Comparison of ENCODE assay signal across 22 cellular contexts in genomic region chr6:160085713-160086505, GRCh38. TPM values are rescaled to one million over a fixed set of nuclear protein-coding genes. Genes with fewer than 3 reads are reported as not detected.
DNase-seq lines count a peak whose midpoint lies in the region; TF ChIP-seq lines count a peak whose summit lies in the region.
"Had no signal": no experiment of that assay in that cellular context is flagged by ENCODE, and none has a peak within 500 bp of the region (broad histone marks: within the 10 kb centered on the region; RNA-seq: fewer than 3 reads in every experiment).

No MANE protein-coding gene starts in this region.

- peak overlapping the region; percentile 46 for H3K27ac ChIP-seq in VCaP
- peak overlapping the region; percentile 82 for H3K27ac ChIP-seq in liver (ENCODE audit: low read depth in 1 of 2, low read length in 2 of 2)
- H3K27ac ChIP-seq: cardiac muscle cell, KMS-11, thyroid gland had no signal

- no peak for TF ChIP-seq POLR2A in NB4 (IDR thresholded peaks at IDR 0.05; ENCODE audit: extremely low read depth, insufficient read length)

- WGBS in liver, result 92% methylated on average over 15 of the region's 15 CpGs

- no peak for TF ChIP-seq RAD21 in liver (IDR thresholded peaks at IDR 0.05)

- no peak overlapping the region for H3K9ac ChIP-seq in liver (ENCODE audit: low read depth in 1 of 2, low read length in 2 of 2)
- H3K9ac ChIP-seq: KMS-11 had no signal

- peaks cover 6 to 27% (median 15%) of the 10 kb centered on the region in 4 donors for H3K4me1 ChIP-seq in liver (ENCODE audit: control insufficient read depth in 4 of 4, insufficient read depth in 4 of 4, low read length in 3 of 4)
- H3K4me1 ChIP-seq: thyroid gland had no signal

- intact Hi-C loops in posterior vena cava (cut with DNase I), result loop anchor here (5.0 to 10.0 kb wide), 2 partner anchors 369 to 371 kb away; no protein-coding TSS in a partner anchor

- peak; percentile 25 for DNase-seq in NB4 (ENCODE audit: low read depth)
- peak; percentile 76 for DNase-seq in posterior vena cava (ENCODE audit: low spot score)
- no peak for DNase-seq in GM10266 (ENCODE audit: extremely low spot score)
- DNase-seq in DMS 273 treated with DMSO at 0.1 percent for 48 hours (lab: John Stamatoyannopoulos, UW), result no peak
- DNase-seq in NCI-H1930 (lab: John Stamatoyannopoulos, UW), result no peak
- DNase-seq: activated CD8-positive, alpha-beta memory T cell treated with anti-CD3 and anti-CD28 coated beads for 24 hours; activated effector memory CD4-positive, alpha-beta T cell treated with anti-CD3 and anti-CD28 coated beads, Interleukin-2, amount 50 U/mL, for 16 hours; AML-193; amygdala; Calu3; dermis blood vessel endothelial cell; foreskin melanocyte; kidney; NCI-H2107; NCI-H510A treated with DMSO at 0.1 percent for 48 hours; retina; thyroid gland had no signal

- TF ChIP-seq CTCF in NB4 (IDR thresholded peaks at IDR 0.05; ENCODE audit: low read depth, low read length), result no peak
- TF ChIP-seq CTCF in VCaP (conservative IDR thresholded peaks at IDR 0.05), result no peak
- no peak for TF ChIP-seq CTCF in liver (IDR thresholded peaks at IDR 0.05; ENCODE audit: low read depth, low read length, missing input control)
- TF ChIP-seq CTCF in GM10266 (IDR thresholded peaks at IDR 0.05; ENCODE audit: control insufficient read depth, insufficient read depth, low read depth, missing control alignments), result no peak

- H3K27me3 ChIP-seq in liver (ENCODE audit: control insufficient read depth in 4 of 4, insufficient read depth in 4 of 4, low read length in 3 of 4), result no peaks in the 10 kb centered on the region
- H3K27me3 ChIP-seq: cardiac muscle cell, thyroid gland had no signal

- H3K4me3 ChIP-seq in NB4 (ENCODE audit: low read depth, low read length), result no peak overlapping the region
- no peak overlapping the region for H3K4me3 ChIP-seq in liver (ENCODE audit: low read depth in 1 of 3, low read length in 3 of 3)
- H3K4me3 ChIP-seq: cardiac muscle cell, GM23338, thyroid gland had no signal

- H3K36me3 ChIP-seq in liver (ENCODE audit: control insufficient read depth in 4 of 4, insufficient read depth in 3 of 4, low read depth in 1 of 4, low read length in 3 of 4), result peaks cover 3 to 48% (median 33%) of the 10 kb centered on the region in 4 donors

- no peaks in the 10 kb centered on the region for H3K9me3 ChIP-seq in liver (ENCODE audit: control insufficient read depth in 4 of 4, low read length in 3 of 4)
- H3K9me3 ChIP-seq: thyroid gland had no signal

TF ChIP-seq in liver, 16 proteins besides CTCF, POLR2A, EP300 and RAD21:
- no peak for TF ChIP-seq ZBTB33 (IDR thresholded peaks at IDR 0.05)
- no peak for TF ChIP-seq HNF4G (IDR thresholded peaks at IDR 0.05)

RNA-seq across cellular contexts. Expression of gene SLC22A1, which starts 35.7 kb away (rescaled TPM):
- total RNA-seq in liver (100 to 1,000 TPM in 1 of 2 donors, under 1 TPM in 1; 0.79 to 407 TPM), posterior vena cava (1 to 10 TPM; 1.8 to 1.9 TPM)
- 1,000 to 10,000 TPM in 1 of 2 donors, 100 to 1,000 TPM in 1; 471 to 1,107 TPM for polyA plus RNA-seq in liver
- polyA plus RNA-seq: cardiac muscle cell had no signal

Comparison
In these comparisons a context has a peak if more than half of its experiments do, and no peak if none do; other contexts are left out.
1. DNase-seq: peak in NB4 (single experiment) and posterior vena cava (single experiment); none in GM10266 (single experiment), DMS 273 treated with DMSO at 0.1 percent for 48 hours (single experiment) and NCI-H1930 (0 of 2).